In genomic region chr22:24145446-24146189, GRCh38 we compare ENCODE assay signal across 9 cellular contexts. TPM values are rescaled to one million over a fixed set of nuclear protein-coding genes. Genes with fewer than 3 reads are reported as not detected.
DNase-seq lines count a peak whose midpoint lies in the region; ATAC-seq, FAIRE-seq and TF ChIP-seq lines count a peak whose summit lies in the region.
"Had no signal": no experiment of that assay in that cellular context is flagged by ENCODE, and none has a peak within 500 bp of the region (broad histone marks: within the 10 kb centered on the region; RNA-seq: fewer than 3 reads in every experiment).

No MANE protein-coding gene starts in this region.

- H3K9me3 Mint-ChIP-seq in activated naive CD4-positive, alpha-beta T cell treated with anti-CD3 and anti-CD28 coated beads, Interleukin-2, amount 50 U/mL, for 72 hours = no peaks in the 10 kb centered on the region

- FAIRE-seq in kidney (lab: Jason Lieb, UNC) = no peak

- no peak for ATAC-seq in activated naive CD4-positive, alpha-beta T cell treated with anti-CD3 and anti-CD28 coated beads, Interleukin-2, amount 50 U/mL, for 72 hours
- no peak for ATAC-seq in GM19035 (IDR thresholded peaks at IDR 0.05; ENCODE audit: unreplicated experiment)
- no peak for ATAC-seq in HG03095 (IDR thresholded peaks at IDR 0.05; ENCODE audit: unreplicated experiment)

- H3K4me1 ChIP-seq in HUES48 (ENCODE audit: control insufficient read depth, insufficient read depth, low read length) (peaks cover 15% of the 10 kb centered on the region), kidney (ENCODE audit: control insufficient read depth in 1 of 2, insufficient read depth in 1 of 2, low read depth in 1 of 2, low read length in 2 of 2) (peaks cover 32 to 42% of the 10 kb centered on the region in 2 donors), stomach smooth muscle (ENCODE audit: control insufficient read depth, insufficient read depth, low read length) (peaks cover 94% of the 10 kb centered on the region)

- no peak overlapping the region for H3K4me3 ChIP-seq in HUES48 (ENCODE audit: low read depth, low read length)
- no peak overlapping the region for H3K4me3 ChIP-seq in kidney (ENCODE audit: low read length in 2 of 2)
- H3K4me3 ChIP-seq in stomach smooth muscle (ENCODE audit: low read length in 2 of 2) = peak overlapping the region; percentile 37 to 58

- no peaks in the 10 kb centered on the region for H3K27me3 ChIP-seq in HUES48 (ENCODE audit: control insufficient read depth, insufficient read depth, low read length)
- no peaks in the 10 kb centered on the region for H3K27me3 ChIP-seq in stomach smooth muscle (ENCODE audit: control insufficient read depth in 1 of 2, insufficient read depth in 2 of 2, low read length in 2 of 2)

- no peak for DNase-seq in activated naive CD4-positive, alpha-beta T cell treated with anti-CD3 and anti-CD28 coated beads, Interleukin-2, amount 50 U/mL, for 72 hours (ENCODE audit: low spot score in 2 of 2)
- no peak for DNase-seq in kidney
- DNase-seq in SKM-1 treated with dmso at 0.1 percent for 144 hours (lab: John Stamatoyannopoulos, UW; ENCODE audit: unreplicated experiment) = no peak
- no peak for DNase-seq in hippocampal formation (lab: John Stamatoyannopoulos, UW)
- DNase-seq: NCI-H1105 treated with DMSO at 0.1 percent for 48 hours had no signal

- no peak overlapping the region for H3K9ac ChIP-seq in HUES48 (ENCODE audit: low read depth, low read length)
- H3K9ac ChIP-seq in kidney (ENCODE audit: low read length in 2 of 2) = peak overlapping the region in 1 of 2 donors; percentile 65
- peak overlapping the region; percentile 20 to 42 for H3K9ac ChIP-seq in stomach smooth muscle (ENCODE audit: low read length in 2 of 2)

- no peak for TF ChIP-seq CTCF in kidney (IDR thresholded peaks at IDR 0.05; ENCODE audit: borderline replicate concordance, extremely low read depth, insufficient read depth)

- H3K36me3 ChIP-seq in HUES48 (ENCODE audit: control insufficient read depth, insufficient read depth, low read length) (no peaks in the 10 kb centered on the region; the same call in 1 of the 2 replicates), kidney (ENCODE audit: control insufficient read depth in 1 of 2, insufficient read depth in 2 of 2, low read length in 2 of 2) (peaks cover 0 to 6% of the 10 kb centered on the region in 2 donors), stomach smooth muscle (ENCODE audit: control insufficient read depth in 2 of 2, insufficient read depth in 2 of 2, low read length in 2 of 2) (no peaks in the 10 kb centered on the region)

- no peaks in the 10 kb centered on the region for H3K36me3 Mint-ChIP-seq in activated naive CD4-positive, alpha-beta T cell treated with anti-CD3 and anti-CD28 coated beads, Interleukin-2, amount 50 U/mL, for 72 hours

- intact Hi-C loops in kidney (cut with DNase I) = no loop called here

- H3K27ac ChIP-seq in HUES48 (ENCODE audit: low read depth, low read length) (peak overlapping the region; percentile 67), kidney (ENCODE audit: low read depth in 2 of 2, low read length in 2 of 2) (peak overlapping the region; percentile 74 to 87), stomach smooth muscle (ENCODE audit: low read length) (peak overlapping the region; percentile 80)

- H3K9me3 ChIP-seq in HUES48 (ENCODE audit: control insufficient read depth, insufficient read depth, low read length) = no peaks in the 10 kb centered on the region
- no peaks in the 10 kb centered on the region for H3K9me3 ChIP-seq in kidney (ENCODE audit: control insufficient read depth in 1 of 2, low read length in 2 of 2)
- H3K9me3 ChIP-seq in stomach smooth muscle (ENCODE audit: control insufficient read depth in 2 of 2, low read length in 2 of 2) = no peaks in the 10 kb centered on the region

- peak overlapping the region; percentile 56 to 65 for H3K27ac Mint-ChIP-seq in activated naive CD4-positive, alpha-beta T cell treated with anti-CD3 and anti-CD28 coated beads, Interleukin-2, amount 50 U/mL, for 72 hours

RNA-seq across cellular contexts. Expression of gene SUSD2, which starts 35.7 kb away (rescaled TPM):
- total RNA-seq in activated naive CD4-positive, alpha-beta T cell treated with anti-CD3 and anti-CD28 coated beads, Interleukin-2, amount 50 U/mL, for 72 hours = 1 to 10 TPM in 1 of 2 donors, under 1 TPM in 1; 0.20 to 1.6 TPM
- total RNA-seq in kidney = 14.8 TPM
- 25.2 TPM for polyA plus RNA-seq in kidney (ENCODE audit: insufficient read depth, low read depth, low replicate concordance)

Comparison
In these comparisons a context has a peak if more than half of its experiments do, and no peak if none do; other contexts are left out.
1. H3K4me3 ChIP-seq: peak in stomach smooth muscle (2 of 2); none in HUES48 (single experiment) and kidney (0 of 2).
2. Peak in every context shown above with its lines, with median percentiles within 50 percentile points of each other: H3K27ac ChIP-seq.